In the genomic region with DNA sequence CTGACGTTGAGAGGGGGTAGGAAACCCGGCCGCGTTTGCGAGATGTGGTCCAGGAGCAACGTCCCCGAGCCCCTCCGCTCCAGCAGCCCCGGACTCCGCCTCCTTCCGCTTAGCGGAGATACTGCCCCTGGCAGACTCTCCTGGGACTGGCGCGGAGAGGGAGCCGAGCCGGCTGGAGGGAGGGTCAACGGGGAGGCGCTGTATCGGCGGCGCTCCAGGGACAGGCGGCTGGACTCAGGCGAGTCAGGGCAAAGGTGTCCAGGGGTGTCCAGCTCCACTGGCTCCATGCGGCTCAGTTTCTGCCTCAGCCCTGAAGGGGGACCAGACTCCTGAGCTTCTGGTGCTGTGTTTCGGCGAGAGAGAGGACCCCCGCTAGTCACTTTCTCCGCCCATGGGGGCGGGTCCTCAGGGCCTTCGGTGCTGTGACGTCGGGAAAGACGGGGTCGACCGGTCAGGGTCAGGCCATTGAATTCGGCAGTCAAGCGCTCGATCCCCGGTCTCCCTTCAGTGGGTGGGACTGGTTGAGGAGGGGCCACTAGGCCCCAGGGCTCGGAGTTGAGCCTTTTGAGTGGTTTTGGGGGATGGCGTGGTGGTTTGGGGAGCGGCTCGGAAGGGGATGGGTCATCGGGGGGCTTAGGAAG, we compare ENCODE assay signal across 9 cellular contexts. TPM values are rescaled to one million over a fixed set of nuclear protein-coding genes. Genes with fewer than 3 reads are reported as not detected.
DNase-seq lines count a peak whose midpoint lies in the region; ATAC-seq and TF ChIP-seq lines count a peak whose summit lies in the region.
"Had no signal": no experiment of that assay in that cellular context is flagged by ENCODE, and none has a peak within 500 bp of the region (broad histone marks: within the 10 kb centered on the region; RNA-seq: fewer than 3 reads in every experiment).

No MANE protein-coding gene starts in this region.

- H3K79me2 ChIP-seq in H9 (ENCODE audit: insufficient read depth, low read length), result no peaks in the 10 kb centered on the region

- H3K36me3 ChIP-seq in neutrophil, result no peaks in the 10 kb centered on the region

- peaks cover 43% of the 10 kb centered on the region for H3K27me3 ChIP-seq in H9 (ENCODE audit: insufficient read depth, low read length)
- H3K27me3 ChIP-seq in neutrophil, result peaks cover 47% of the 10 kb centered on the region

- no peak overlapping the region for H2BK20ac ChIP-seq in H9 (ENCODE audit: low read depth, low read length, poor library complexity, severe bottlenecking)

- H2AK5ac ChIP-seq in H9 (ENCODE audit: insufficient read length, low read length), result no peak overlapping the region

- no peaks in the 10 kb centered on the region for H4K20me1 ChIP-seq in H9 (ENCODE audit: control insufficient read depth, insufficient read depth, insufficient read length)

- H2AFZ ChIP-seq in H9 (ENCODE audit: low read length), result peak overlapping the region; percentile 22

- H4K91ac ChIP-seq in H9 (ENCODE audit: insufficient read length, low read depth, low read length), result no peak overlapping the region

- no peak overlapping the region for H2BK15ac ChIP-seq in H9 (ENCODE audit: low read depth, low read length)

- H3T11ph ChIP-seq in H9 (ENCODE audit: low read length), result no peak overlapping the region

- WGBS in H9 (ENCODE audit: extremely low coverage, insufficient read length, low lambda C conversion rate), result no CpG with 5 or more reads among the region's 44 CpGs

- H3K56ac ChIP-seq in H9 (ENCODE audit: insufficient read length, low read depth, low read length), result no peak overlapping the region

- no peak overlapping the region for H3K4ac ChIP-seq in H9 (ENCODE audit: low read depth, low read length)

- H2BK5ac ChIP-seq in H9 (ENCODE audit: insufficient read length, low read length), result no peak overlapping the region

- no peak overlapping the region for H3K18ac ChIP-seq in H9 (ENCODE audit: insufficient read length, low read depth, low read length)

- TF ChIP-seq CTCF in AG10803 (conservative IDR thresholded peaks at IDR 0.05; ENCODE audit: low read length) (no peak), H9 (conservative IDR thresholded peaks at IDR 0.05) (peak; percentile 42; the same call in 2 of the 3 replicates), neutrophil (IDR thresholded peaks at IDR 0.05) (no peak)

- H3K9ac ChIP-seq in H9 (ENCODE audit: extremely low read depth, insufficient read length, low read length), result peak overlapping the region; percentile 60

- H3K4me3 ChIP-seq in AG10803 (ENCODE audit: low read length), result peak overlapping the region; percentile 73
- peak overlapping the region; percentile 66 to 71 for H3K4me3 ChIP-seq in neutrophil (ENCODE audit: low read depth in 1 of 2, low read length in 1 of 2)

- H3K23me2 ChIP-seq in H9 (ENCODE audit: insufficient read length, low read depth, low read length, poor library complexity, severe bottlenecking), result peaks cover 31% of the 10 kb centered on the region

- H3K14ac ChIP-seq in H9 (ENCODE audit: insufficient read depth, low read length), result no peak overlapping the region

- ATAC-seq in Right ventricle myocardium inferior (peak; percentile 52), GM21526 (IDR thresholded peaks at IDR 0.05; ENCODE audit: low FRiP score, unreplicated experiment) (no peak)
- ATAC-seq: HCT116 had no signal

- no peak overlapping the region for H2BK12ac ChIP-seq in H9 (ENCODE audit: insufficient read length, low read depth, low read length)

- no peaks in the 10 kb centered on the region; a peak in 1 of 7 replicates for H3K36me3 Mint-ChIP-seq in H9 (ENCODE audit: insufficient read depth in 1 of 3, low read depth in 3 of 3)
- H3K36me3 Mint-ChIP-seq in activated naive CD8-positive, alpha-beta T cell, result no peaks in the 10 kb centered on the region

- no peak overlapping the region for H4K5ac ChIP-seq in H9 (ENCODE audit: insufficient read length, low read depth, low read length)

- H3K27ac ChIP-seq in H9 (ENCODE audit: insufficient read length, low read depth, low read length), result no peak overlapping the region
- H3K27ac ChIP-seq in neutrophil, result peak overlapping the region; percentile 26

- no peaks in the 10 kb centered on the region for H3K79me1 ChIP-seq in H9 (ENCODE audit: insufficient read depth, low read depth, low read length, poor library complexity, severe bottlenecking)

- no peaks in the 10 kb centered on the region for H3K9me3 Mint-ChIP-seq in H9
- no peaks in the 10 kb centered on the region for H3K9me3 Mint-ChIP-seq in activated naive CD8-positive, alpha-beta T cell (ENCODE audit: low read depth)

- H3K27me3 Mint-ChIP-seq in H9 (ENCODE audit: low read depth), result peaks cover 79% of the 10 kb centered on the region
- no peaks in the 10 kb centered on the region for H3K27me3 Mint-ChIP-seq in activated naive CD8-positive, alpha-beta T cell

- no peak overlapping the region for H4K8ac ChIP-seq in H9 (replicated peaks; ENCODE audit: insufficient read length, low read depth, low read length)

- H3K4me1 ChIP-seq in H9 (ENCODE audit: insufficient read depth, low read length) (peaks cover 2% of the 10 kb centered on the region; the same call in 1 of the 2 replicates), neutrophil (ENCODE audit: control insufficient read depth in 1 of 2, insufficient read depth in 1 of 2, low read depth in 1 of 2, low read length in 1 of 2) (peaks cover 84 to 90% of the 10 kb centered on the region in 2 experiments)

- DNase-seq in AG10803 (ENCODE audit: low read depth) (peak; percentile 47), H9 (peak; percentile 92), OCI-M1 (lab: John Stamatoyannopoulos, UW) (peak; percentile 86), Right ventricle myocardium inferior (ENCODE audit: missing footprints) (peak; percentile 91), RKO (ENCODE audit: low spot score) (no peak)

- H3K27ac Mint-ChIP-seq in H9, result peak overlapping the region in 2 of 3 experiments; percentile 77 to 94; a peak in 2 of 7 replicates
- H3K27ac Mint-ChIP-seq in activated naive CD8-positive, alpha-beta T cell, result peak overlapping the region; percentile 94

- peaks cover 42 to 50% of the 10 kb centered on the region in 2 experiments for H3K4me1 Mint-ChIP-seq in H9
- H3K4me1 Mint-ChIP-seq in activated naive CD8-positive, alpha-beta T cell (ENCODE audit: low read depth), result peaks cover 77% of the 10 kb centered on the region

- intact Hi-C loops in Right ventricle myocardium inferior (cut with DNase I), result loop anchor here (5.0 kb wide), 2 partner anchors 47 to 113 kb away; partner anchors contain the start of gene NUDT17

- no peak overlapping the region for H3K23ac ChIP-seq in H9 (ENCODE audit: insufficient read length, low read depth, low read length)

- H3K9me3 ChIP-seq in H9 (ENCODE audit: control insufficient read depth, low read depth, low read length), result no peaks in the 10 kb centered on the region
- H3K9me3 ChIP-seq in neutrophil, result no peaks in the 10 kb centered on the region

- H3K4me2 ChIP-seq in H9 (ENCODE audit: insufficient read depth, insufficient read length, low read length), result peak overlapping the region; percentile 75

- H2BK120ac ChIP-seq in H9 (ENCODE audit: low read depth, low read length, poor library complexity, severe bottlenecking), result no peak overlapping the region

- H3K4me3 Mint-ChIP-seq in H9, result peak overlapping the region; percentile 87 to 95
- peak overlapping the region; percentile 94 for H3K4me3 Mint-ChIP-seq in activated naive CD8-positive, alpha-beta T cell

RNA-seq across cellular contexts. Expression of gene LIX1L, which starts 2.8 kb away (rescaled TPM):
- 5.9 TPM in 2 replicates for total RNA-seq in H9 (2021)
- total RNA-seq in Right ventricle myocardium inferior, result 25.8 TPM

RNA-seq across cellular contexts. Expression of gene ANKRD34A, which starts 3.8 kb away (rescaled TPM):
- total RNA-seq in H9 (2021) (0.20 and 0.39 TPM in 2 replicates), Right ventricle myocardium inferior (0.62 TPM)

RNA-seq across cellular contexts. Expression of gene POLR3GL, which starts 3.9 kb away (rescaled TPM):
- total RNA-seq in H9 (2021) (6.0 and 7.9 TPM in 2 replicates), Right ventricle myocardium inferior (49.1 TPM)

RNA-seq across cellular contexts. Expression of gene RBM8A, which starts 33.3 kb away (rescaled TPM):
- total RNA-seq in H9 (2021), result 298 and 306 TPM in 2 replicates
- total RNA-seq in Right ventricle myocardium inferior, result 63.6 TPM

RNA-seq across cellular contexts. Expression of gene TXNIP, which starts 35.8 kb away (rescaled TPM):
- total RNA-seq in H9 (2021) (20.8 and 23.2 TPM in 2 replicates), Right ventricle myocardium inferior (1,017 TPM)
